Comparison of ENCODE assay signal across 19 cellular contexts in the genomic region with DNA sequence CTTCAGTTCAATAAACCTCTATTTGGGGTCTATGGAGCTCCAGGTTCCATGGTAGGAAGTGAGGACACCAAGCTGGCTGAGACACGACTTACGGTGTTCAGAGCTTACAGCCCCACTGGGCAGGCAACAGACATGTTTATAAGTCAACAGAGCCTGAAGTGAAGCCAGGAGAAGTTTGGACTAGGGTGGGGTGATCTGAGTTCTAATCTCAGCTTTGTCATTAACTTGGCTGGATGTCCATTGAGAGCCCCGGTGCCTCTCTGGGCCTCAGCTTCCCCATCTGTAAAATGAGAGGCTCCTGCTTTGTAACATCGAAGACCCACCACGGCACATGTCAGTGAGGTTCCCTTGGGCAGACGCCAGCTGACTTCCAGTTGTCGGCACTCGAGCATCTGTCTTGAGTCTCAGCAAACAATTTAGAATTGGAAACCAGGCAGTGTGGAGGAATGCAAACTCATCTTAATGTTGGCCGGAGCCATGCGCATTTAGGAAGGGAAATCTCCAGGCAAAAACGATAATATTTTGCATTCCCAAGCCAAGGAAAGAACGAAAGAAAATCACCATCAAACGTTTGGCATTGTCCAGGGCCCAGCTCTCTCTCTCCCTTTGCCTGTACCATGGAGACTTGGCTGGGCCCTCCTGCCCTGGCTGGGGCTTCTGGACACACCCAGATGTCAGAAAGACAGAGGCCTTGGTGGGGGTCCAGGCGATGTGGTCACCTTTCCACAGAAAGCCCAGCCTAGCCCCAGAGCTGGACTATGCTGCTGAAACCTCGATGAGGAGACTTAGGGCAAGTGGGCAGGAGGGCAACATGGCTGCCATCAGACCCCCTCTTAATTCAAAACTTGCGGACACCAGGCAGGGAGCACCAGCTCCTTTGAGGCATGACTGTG. TPM values are rescaled to one million over a fixed set of nuclear protein-coding genes. Genes with fewer than 3 reads are reported as not detected.
A peak's percentile ranks its signal among the peaks of the same experiment; 100 is the strongest.
DNase-seq lines count a peak whose midpoint lies in the region; ATAC-seq and TF ChIP-seq lines count a peak whose summit lies in the region.
"Had no signal": no experiment of that assay in that cellular context is flagged by ENCODE, and none has a peak within 500 bp of the region (broad histone marks: within the 10 kb centered on the region; RNA-seq: fewer than 3 reads in every experiment).

No MANE protein-coding gene starts in this region.

- H3K4me1 Mint-ChIP-seq in osteocyte (ENCODE audit: unreplicated experiment) (peaks cover 65% of the 10 kb centered on the region), MCF 10A (ENCODE audit: insufficient read depth, unreplicated experiment) (no peaks in the 10 kb centered on the region)
- H3K4me1 Mint-ChIP-seq in activated CD4-positive, alpha-beta T cell treated with anti-CD3 and anti-CD28 coated beads, Interleukin-2, amount 10 ng/mL, durations not matched to agents 24 days and 14 days = no peaks in the 10 kb centered on the region
- H3K4me1 Mint-ChIP-seq: central memory CD8-positive, alpha-beta T cell; natural killer cell had no signal

- H3K4me3 ChIP-seq in colonic mucosa = no peak overlapping the region
- no peak overlapping the region for H3K4me3 ChIP-seq in left ventricle myocardium inferior
- H3K4me3 ChIP-seq in vagina = no peak overlapping the region
- H3K4me3 ChIP-seq: lung had no signal

- H3K27me3 ChIP-seq in colonic mucosa (no peaks in the 10 kb centered on the region), left ventricle myocardium inferior (ENCODE audit: low read depth) (no peaks in the 10 kb centered on the region), vagina (no peaks in the 10 kb centered on the region)

- H3K36me3 Mint-ChIP-seq in osteocyte (ENCODE audit: unreplicated experiment) = peaks cover 61% of the 10 kb centered on the region
- H3K36me3 Mint-ChIP-seq in MCF 10A (ENCODE audit: insufficient read depth, unreplicated experiment) = no peaks in the 10 kb centered on the region
- no peaks in the 10 kb centered on the region for H3K36me3 Mint-ChIP-seq in activated CD4-positive, alpha-beta T cell treated with anti-CD3 and anti-CD28 coated beads, Interleukin-2, amount 10 ng/mL, durations not matched to agents 24 days and 14 days (ENCODE audit: low read depth)
- H3K36me3 Mint-ChIP-seq: natural killer cell had no signal

- intact Hi-C loops in colonic mucosa (cut with DNase I) = no loop called here
- intact Hi-C loops in left ventricle myocardium inferior (cut with micrococcal nuclease) = no loop called here
- intact Hi-C loops in vagina (cut with DNase I) = no loop called here
- intact Hi-C loops in MCF 10A (cut with micrococcal nuclease) = no loop called here
- intact Hi-C loops in activated CD4-positive, alpha-beta T cell treated with anti-CD3 and anti-CD28 coated beads, Interleukin-2, amount 10 ng/mL, durations not matched to agents 24 days and 14 days (cut with micrococcal nuclease) = no loop called here

- H3K27ac Mint-ChIP-seq in osteocyte (ENCODE audit: unreplicated experiment) (peak overlapping the region; percentile 47), MCF 10A (ENCODE audit: low read depth, unreplicated experiment) (no peak overlapping the region)
- H3K27ac Mint-ChIP-seq in activated CD4-positive, alpha-beta T cell treated with anti-CD3 and anti-CD28 coated beads, Interleukin-2, amount 10 ng/mL, durations not matched to agents 24 days and 14 days = no peak overlapping the region
- H3K27ac Mint-ChIP-seq: HFFc6, natural killer cell had no signal

- ATAC-seq in GM18520 (IDR thresholded peaks at IDR 0.05; ENCODE audit: unreplicated experiment) = no peak
- ATAC-seq: natural killer cell had no signal

- no peak overlapping the region for H3K27ac ChIP-seq in colonic mucosa
- H3K27ac ChIP-seq in left ventricle myocardium inferior (replicated peaks) = peak overlapping the region; percentile 33
- peak overlapping the region; percentile 39 for H3K27ac ChIP-seq in vagina

- no peaks in the 10 kb centered on the region for H3K27me3 Mint-ChIP-seq in osteocyte (ENCODE audit: unreplicated experiment)
- no peaks in the 10 kb centered on the region for H3K27me3 Mint-ChIP-seq in MCF 10A (ENCODE audit: insufficient read depth, unreplicated experiment)
- H3K27me3 Mint-ChIP-seq in activated CD4-positive, alpha-beta T cell treated with anti-CD3 and anti-CD28 coated beads, Interleukin-2, amount 10 ng/mL, durations not matched to agents 24 days and 14 days = no peaks in the 10 kb centered on the region
- H3K27me3 Mint-ChIP-seq: central memory CD8-positive, alpha-beta T cell had no signal

- no TSS peak for BruUV-seq in MCF 10A (replicated peaks; lab: Mats Ljungman, UMichigan)

- H3K9me3 Mint-ChIP-seq in osteocyte (ENCODE audit: unreplicated experiment) (no peaks in the 10 kb centered on the region), MCF 10A (ENCODE audit: unreplicated experiment) (no peaks in the 10 kb centered on the region)
- no peaks in the 10 kb centered on the region for H3K9me3 Mint-ChIP-seq in activated CD4-positive, alpha-beta T cell treated with anti-CD3 and anti-CD28 coated beads, Interleukin-2, amount 10 ng/mL, durations not matched to agents 24 days and 14 days
- H3K9me3 Mint-ChIP-seq: central memory CD8-positive, alpha-beta T cell; HFFc6; natural killer cell had no signal

- POLR2A ChIA-PET in MCF 10A (lab: Yijun Ruan, JAX) = no interaction called here

- CTCF ChIA-PET in MCF 10A (lab: Yijun Ruan, JAX) = interaction anchor here (0.8 kb wide), 1 partner anchor 24 kb away, joined by 3 read pairs; no protein-coding TSS in a partner anchor

- H3K36me3 ChIP-seq in colonic mucosa (no peaks in the 10 kb centered on the region), left ventricle myocardium inferior (no peaks in the 10 kb centered on the region), vagina (no peaks in the 10 kb centered on the region)

- no peaks in the 10 kb centered on the region for H3K4me1 ChIP-seq in colonic mucosa
- H3K4me1 ChIP-seq in left ventricle myocardium inferior = peaks cover 11% of the 10 kb centered on the region
- peaks cover 39% of the 10 kb centered on the region for H3K4me1 ChIP-seq in vagina

- TF ChIP-seq CTCF in colonic mucosa (IDR thresholded peaks at IDR 0.05) (no peak), left ventricle myocardium inferior (IDR thresholded peaks at IDR 0.05; ENCODE audit: borderline replicate concordance) (no peak), osteocyte (IDR thresholded peaks at IDR 0.05) (no peak), vagina (IDR thresholded peaks at IDR 0.05) (no peak), MCF 10A (IDR thresholded peaks at IDR 0.05; ENCODE audit: unreplicated experiment) (no peak)

- TF ChIP-seq POLR2A in vagina (IDR thresholded peaks at IDR 0.05) = no peak

- H3K9me3 ChIP-seq in colonic mucosa = no peaks in the 10 kb centered on the region
- no peaks in the 10 kb centered on the region for H3K9me3 ChIP-seq in left ventricle myocardium inferior (replicated peaks)
- no peaks in the 10 kb centered on the region for H3K9me3 ChIP-seq in vagina

- H3K4me3 Mint-ChIP-seq in osteocyte (ENCODE audit: unreplicated experiment) (no peak overlapping the region), MCF 10A (ENCODE audit: unreplicated experiment) (no peak overlapping the region)
- H3K4me3 Mint-ChIP-seq in activated CD4-positive, alpha-beta T cell treated with anti-CD3 and anti-CD28 coated beads, Interleukin-2, amount 10 ng/mL, durations not matched to agents 24 days and 14 days = no peak overlapping the region
- H3K4me3 Mint-ChIP-seq: central memory CD8-positive, alpha-beta T cell; HFFc6; natural killer cell had no signal

- DNase-seq in colonic mucosa = peak; percentile 18
- peak; percentile 38 for DNase-seq in left ventricle myocardium inferior
- peak; percentile 62 for DNase-seq in osteocyte (ENCODE audit: extremely low spot score, unreplicated experiment)
- peak; percentile 28 to 80 for DNase-seq in vagina (ENCODE audit: extremely low spot score in 2 of 2)
- no peak for DNase-seq in MCF 10A (ENCODE audit: unreplicated experiment)
- no peak for DNase-seq in activated CD4-positive, alpha-beta T cell treated with anti-CD3 and anti-CD28 coated beads, Interleukin-2, amount 10 ng/mL, durations not matched to agents 24 days and 14 days
- DNase-seq: activated gamma-delta T cell; amniotic stem cell; effector memory CD4-positive, alpha-beta T cell; HFFc6; natural killer cell; NCI-H1092; NCI-H2029 treated with DMSO at 0.1 percent for 48 hours; NCI-H446; NK-92 treated with Interleukin-12 subunit alpha and Interleukin-12 subunit beta, amount 100 ng/mL, for 24 hours had no signal

- H3K9ac ChIP-seq in colonic mucosa (ENCODE audit: low read depth in 2 of 2, low read length in 2 of 2) = no peak overlapping the region

RNA-seq across cellular contexts. Expression of a gene that starts 18.4 kb away (rescaled TPM):
- total RNA-seq in colonic mucosa (1 to 10 TPM; 2.4 to 4.1 TPM), left ventricle myocardium inferior (31.4 TPM), osteocyte (1,149 and 1,161 TPM in 2 replicates), vagina (15.5 TPM), MCF 10A (2022) (0.19 TPM in 1 of 2 replicates, not detected in the other)
- total RNA-seq in activated CD4-positive, alpha-beta T cell treated with anti-CD3 and anti-CD28 coated beads, Interleukin-2, amount 10 ng/mL, durations not matched to agents 24 days and 14 days = 2.1 and 3.1 TPM in 2 replicates
- total RNA-seq: HT-29, natural killer cell had no signal

Comparison
In these comparisons a context has a peak if more than half of its experiments do, and no peak if none do; other contexts are left out.
1. DNase-seq: peak in colonic mucosa (single experiment), left ventricle myocardium inferior (single experiment), osteocyte (single experiment) and vagina (2 of 2); none in MCF 10A (single experiment) and activated CD4-positive, alpha-beta T cell treated with anti-CD3 and anti-CD28 coated beads, Interleukin-2, amount 10 ng/mL, durations not matched to agents 24 days and 14 days (single experiment).
2. RNA of a gene that starts 18.4 kb away (total RNA-seq): 1,149 to 1,161 TPM in osteocyte; 31.4 TPM in left ventricle myocardium inferior (single experiment), 15.5 TPM in vagina (single experiment), 2.4 to 4.1 TPM in colonic mucosa, 2.1 to 3.1 TPM in activated CD4-positive, alpha-beta T cell treated with anti-CD3 and anti-CD28 coated beads, Interleukin-2, amount 10 ng/mL, durations not matched to agents 24 days and 14 days and 0.19 TPM in MCF 10A; every median in the first group is over 10 times any median in the second.